9 cellular contexts compared by ENCODE assay signal in the genomic region with DNA sequence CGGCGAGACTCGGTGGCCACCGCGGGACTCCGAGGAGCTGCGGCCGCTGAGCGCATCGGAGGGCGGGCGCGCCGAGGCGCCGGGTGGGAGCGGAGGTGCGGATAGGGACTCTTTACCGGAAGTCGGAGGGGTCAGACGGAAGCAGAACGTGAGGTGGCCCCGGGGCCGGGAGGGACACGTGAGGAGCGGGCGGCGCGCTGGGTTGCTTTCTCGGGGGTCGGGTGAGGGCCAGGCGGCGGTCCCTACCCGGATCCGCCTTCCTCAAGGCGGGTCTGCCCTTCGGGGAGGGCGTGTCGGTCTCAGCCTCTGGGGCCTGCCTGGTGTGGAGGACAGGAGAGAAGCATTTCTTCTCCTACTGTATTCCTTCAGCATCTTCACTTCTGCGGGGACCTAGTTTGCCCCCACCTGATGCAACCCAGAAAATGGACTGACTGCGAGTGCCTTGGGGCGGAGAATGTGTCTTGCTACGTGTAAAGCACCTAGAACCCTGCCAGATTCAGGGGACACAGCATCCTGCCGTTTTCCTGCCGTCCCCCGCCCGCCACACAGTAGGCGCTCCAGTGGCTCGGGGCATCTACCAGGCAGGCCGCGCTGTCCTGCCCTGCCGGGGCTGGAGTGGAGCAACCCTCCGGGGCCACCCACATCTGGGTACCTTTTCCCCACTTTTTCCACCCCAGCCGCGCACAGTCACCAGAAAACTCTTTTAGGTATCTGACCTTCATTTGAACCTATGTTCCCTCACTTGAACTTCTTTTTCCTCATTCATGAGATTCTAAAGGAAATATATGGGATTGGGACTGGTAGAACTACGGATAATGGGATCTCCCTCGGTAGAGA. TPM values are rescaled to one million over a fixed set of nuclear protein-coding genes. Genes with fewer than 3 reads are reported as not detected.
DNase-seq lines count a peak whose midpoint lies in the region; ATAC-seq, FAIRE-seq and TF ChIP-seq lines count a peak whose summit lies in the region.
"Had no signal": no experiment of that assay in that cellular context is flagged by ENCODE, and none has a peak within 500 bp of the region (broad histone marks: within the 10 kb centered on the region; RNA-seq: fewer than 3 reads in every experiment).

No MANE protein-coding gene starts in this region.

- no peaks in the 10 kb centered on the region for H3K9me3 ChIP-seq in BE2C

- DNase-seq in BE2C (peak; percentile 96), GM19239 (ENCODE audit: insufficient read length, low spot score) (peak; percentile 94), NCI-H524 treated with DMSO at 0.1 percent for 48 hours (lab: John Stamatoyannopoulos, UW) (peak; percentile 16), dedifferentiated amniotic fluid mesenchymal stem cell (ENCODE audit: extremely low spot score) (peak; percentile 88), left lobe of liver (ENCODE audit: low spot score) (peak; percentile 95)
- peak; percentile 77 for DNase-seq in activated CD4-positive, alpha-beta T cell treated with anti-CD3 and anti-CD28 coated beads, Interleukin-2, amount 50 U/mL, for 1 hour
- DNase-seq in stimulated activated CD4-positive, alpha-beta T cell treated with anti-CD3 and anti-CD28 coated beads, Interleukin-1b, Interleukin-23, amount 100 ng/mL, for 48 hours = peak; percentile 88

- ATAC-seq in HG03439 (IDR thresholded peaks at IDR 0.05; ENCODE audit: unreplicated experiment) = peak; percentile 74
- peak; percentile 84 for ATAC-seq in left lobe of liver

- TF ChIP-seq CTCF in BE2C (IDR thresholded peaks at IDR 0.05; ENCODE audit: low read depth, low read length) = peak; percentile 19

- H3K36me3 ChIP-seq in BE2C = peaks cover 5% of the 10 kb centered on the region; the same call in 1 of the 2 replicates

- peak overlapping the region; percentile 92 for H3K4me3 ChIP-seq in BE2C (ENCODE audit: low read depth, low read length)

- H3K27me3 ChIP-seq in BE2C = no peaks in the 10 kb centered on the region

- no peaks in the 10 kb centered on the region; the same call in 1 of the 2 replicates for H3K4me1 ChIP-seq in BE2C

- peak; percentile 90 for FAIRE-seq in GM19239 (lab: Jason Lieb, UNC)
- FAIRE-seq: colon had no signal

RNA-seq across cellular contexts. Expression of gene ATXN2, which starts 0.6 kb away (rescaled TPM):
- polyA plus RNA-seq in BE2C (2012; ENCODE audit: insufficient read depth, insufficient read length, low read depth) = 88.6 TPM
- 23.2 TPM for total RNA-seq in left lobe of liver

Comparison
In these comparisons a context has a peak if more than half of its experiments do, and no peak if none do; other contexts are left out.
1. Peak in every context shown above with its lines: DNase-seq, ATAC-seq and H3K4me3 ChIP-seq.
2. DNase-seq: peak in every context shown above with its lines; median percentile 96 in BE2C; 95 in left lobe of liver; 94 in GM19239; 88 in dedifferentiated amniotic fluid mesenchymal stem cell; 88 in stimulated activated CD4-positive, alpha-beta T cell treated with anti-CD3 and anti-CD28 coated beads, Interleukin-1b, Interleukin-23, amount 100 ng/mL, for 48 hours; 77 in activated CD4-positive, alpha-beta T cell treated with anti-CD3 and anti-CD28 coated beads, Interleukin-2, amount 50 U/mL, for 1 hour; 16 in NCI-H524 treated with DMSO at 0.1 percent for 48 hours.